In genomic region chr19:14561249-14561648, GRCh38 we compare ENCODE assay signal across 13 cellular contexts. TPM values are rescaled to one million over a fixed set of nuclear protein-coding genes. Genes with fewer than 3 reads are reported as not detected.
A peak's percentile ranks its signal among the peaks of the same experiment; 100 is the strongest.
DNase-seq lines count a peak whose midpoint lies in the region; ATAC-seq and TF ChIP-seq lines count a peak whose summit lies in the region.
"Had no signal": no experiment of that assay in that cellular context is flagged by ENCODE, and none has a peak within 500 bp of the region (broad histone marks: within the 10 kb centered on the region; RNA-seq: fewer than 3 reads in every experiment).

No MANE protein-coding gene starts in this region.

- H3K4me3 ChIP-seq in Panc1 (ENCODE audit: low read depth in 2 of 2, low read length in 2 of 2) (no peak overlapping the region), dorsolateral prefrontal cortex (peak overlapping the region in 10 of 59 donors; percentile 6 to 49 (median 27)), thoracic aorta (no peak overlapping the region)
- no peak overlapping the region for H3K4me3 ChIP-seq in effector memory CD4-positive, alpha-beta T cell (ENCODE audit: insufficient read depth, low read depth, low read length, poor library complexity, severe bottlenecking)

- ATAC-seq in Panc1 (no peak), natural killer cell (no peak), thoracic aorta (ENCODE audit: insufficient number of reproducible peaks, low FRiP score, low read depth) (no peak)

- peak overlapping the region; percentile 94 to 95 for H3K27ac Mint-ChIP-seq in natural killer cell
- H3K27ac Mint-ChIP-seq: activated T-helper 2 cell treated with anti-CD3 and anti-CD28 coated beads, Interferon-gamma antibody, Interleukin-2, Interleukin-4, amounts not matched to agents 10 μg/mL and 5 μg/mL and 100 μg/mL, durations not matched to agents 14 hours and 24 hours and 36 hours had no signal

- H3K4me3 Mint-ChIP-seq in natural killer cell: no peak overlapping the region
- H3K4me3 Mint-ChIP-seq: activated CD4-positive, alpha-beta memory T cell treated with anti-CD3 and anti-CD28 coated beads for 36 hours had no signal

- no peaks in the 10 kb centered on the region for H3K9me3 ChIP-seq in Panc1 (ENCODE audit: control insufficient read depth, insufficient read depth, low read depth, low read length)
- no peaks in the 10 kb centered on the region for H3K9me3 ChIP-seq in thoracic aorta
- no peaks in the 10 kb centered on the region for H3K9me3 ChIP-seq in effector memory CD4-positive, alpha-beta T cell (ENCODE audit: control insufficient read depth, low read length)

- peak overlapping the region; percentile 85 for H3K27ac ChIP-seq in Panc1 (ENCODE audit: low read length)
- H3K27ac ChIP-seq in dorsolateral prefrontal cortex: peak overlapping the region; percentile 65 to 97 (median 93)
- peak overlapping the region; percentile 76 to 90 for H3K27ac ChIP-seq in thoracic aorta
- no peak overlapping the region for H3K27ac ChIP-seq in effector memory CD4-positive, alpha-beta T cell (ENCODE audit: insufficient read depth, low read length, poor library complexity, severe bottlenecking)

- H3K36me3 Mint-ChIP-seq in natural killer cell: no peaks in the 10 kb centered on the region

- CTCF ChIA-PET in Panc1 (lab: Charles Lee): no interaction called here

- DNase-seq in Panc1 (ENCODE audit: low read depth, low spot score): no peak
- no peak for DNase-seq in dorsolateral prefrontal cortex
- no peak for DNase-seq in natural killer cell
- DNase-seq in thoracic aorta (ENCODE audit: low spot score): no peak
- no peak for DNase-seq in SIG-M5 treated with dmso at 0.1 percent for 504 hours (lab: John Stamatoyannopoulos, UW; ENCODE audit: unreplicated experiment)
- no peak for DNase-seq in effector memory CD4-positive, alpha-beta T cell
- no peak for DNase-seq in activated effector memory CD4-positive, alpha-beta T cell treated with Interleukin-2 at 50 U/mL for 16 hours
- DNase-seq in NAMALWA (ENCODE audit: low spot score): no peak
- DNase-seq: activated CD4-positive, alpha-beta memory T cell treated with anti-CD3 and anti-CD28 coated beads for 36 hours; NCI-H524 had no signal

- TF ChIP-seq CTCF in Panc1 (IDR thresholded peaks at IDR 0.05) (no peak), dorsolateral prefrontal cortex (IDR thresholded peaks at IDR 0.05 in 54 of 56, conservative IDR thresholded peaks at IDR 0.05 in 2 of 56; ENCODE audit: low read depth in 1 of 56, partially characterized antibody in 56 of 56) (no peak), natural killer cell (IDR thresholded peaks at IDR 0.05) (no peak), thoracic aorta (IDR thresholded peaks at IDR 0.05) (no peak)

- H3K36me3 ChIP-seq in Panc1 (ENCODE audit: control insufficient read depth, insufficient read depth, low read length): no peaks in the 10 kb centered on the region
- peaks cover 14% of the 10 kb centered on the region for H3K36me3 ChIP-seq in thoracic aorta
- H3K36me3 ChIP-seq in effector memory CD4-positive, alpha-beta T cell (ENCODE audit: control insufficient read depth, insufficient read depth, low read length): peaks cover 39% of the 10 kb centered on the region

- intact Hi-C loops in Panc1 (cut with micrococcal nuclease; ENCODE audit: unreplicated experiment): no loop called here
- intact Hi-C loops in dorsolateral prefrontal cortex (cut with DNase I): loop anchor here in 1 of 2 donors (5.0 kb wide), 1 partner anchor 44 kb away; the partner anchor contains the start of gene DNAJB1
- intact Hi-C loops in natural killer cell (cut with micrococcal nuclease): no loop called here

- POLR2A ChIA-PET in Panc1 (lab: Charles Lee): no interaction called here

- H3K4me1 ChIP-seq in Panc1 (ENCODE audit: control insufficient read depth, insufficient read depth, low read length) (peaks cover 54% of the 10 kb centered on the region), thoracic aorta (ENCODE audit: control insufficient read depth in 1 of 2, low read depth in 2 of 2) (peaks cover 18 to 42% of the 10 kb centered on the region in 2 donors)
- peaks cover 6% of the 10 kb centered on the region for H3K4me1 ChIP-seq in effector memory CD4-positive, alpha-beta T cell (ENCODE audit: control insufficient read depth, insufficient read depth, low read length, poor library complexity, severe bottlenecking)

- no peaks in the 10 kb centered on the region for H3K27me3 ChIP-seq in Panc1 (ENCODE audit: control insufficient read depth, insufficient read depth, low read length)
- H3K27me3 ChIP-seq in dorsolateral prefrontal cortex: no peaks in the 10 kb centered on the region
- no peaks in the 10 kb centered on the region for H3K27me3 ChIP-seq in thoracic aorta (replicated peaks; ENCODE audit: insufficient read depth)
- H3K27me3 ChIP-seq in effector memory CD4-positive, alpha-beta T cell (replicated peaks; ENCODE audit: control insufficient read depth, insufficient read depth, low read length, poor library complexity, severe bottlenecking): no peaks in the 10 kb centered on the region

- in situ Hi-C loops in Panc1 (cut with HindIII; ENCODE audit: low pct_unique_long_range_greater_than_20kb, low sequenced_read_pairs): no loop called here

- no peaks in the 10 kb centered on the region for H3K27me3 Mint-ChIP-seq in natural killer cell (ENCODE audit: low read depth in 2 of 2)
- H3K27me3 Mint-ChIP-seq: activated CD4-positive, alpha-beta memory T cell treated with anti-CD3 and anti-CD28 coated beads for 36 hours had no signal

- no peaks in the 10 kb centered on the region for H3K9me3 Mint-ChIP-seq in natural killer cell
- H3K9me3 Mint-ChIP-seq: activated CD4-positive, alpha-beta memory T cell treated with anti-CD3 and anti-CD28 coated beads for 36 hours; activated T-helper 2 cell treated with anti-CD3 and anti-CD28 coated beads, Interferon-gamma antibody, Interleukin-2, Interleukin-4, amounts not matched to agents 10 μg/mL and 5 μg/mL and 100 μg/mL, durations not matched to agents 14 hours and 24 hours and 36 hours had no signal

- BruUV-seq in Panc1 (replicated peaks; lab: Mats Ljungman, UMichigan): no TSS peak

- H3K4me1 Mint-ChIP-seq in natural killer cell: peaks cover 26 to 63% of the 10 kb centered on the region in 2 donors

RNA-seq across cellular contexts. Expression of gene NDUFB7, which starts 10.6 kb away (rescaled TPM):
- total RNA-seq in Panc1 (2021; ENCODE audit: unreplicated experiment) (180 TPM), dorsolateral prefrontal cortex (100 to 1,000 TPM; 107 to 236 (median 166) TPM), natural killer cell (100 to 1,000 TPM in 2 of 3 donors, 10 to 100 TPM in 1; 97.1 to 120 (median 108) TPM), thoracic aorta (100 to 1,000 TPM; 179 to 251 TPM)
- 341 TPM for polyA plus RNA-seq in Panc1 (2012; ENCODE audit: insufficient read length)

RNA-seq across cellular contexts. Expression of gene CLEC17A, which starts 21.6 kb away (rescaled TPM):
- not detected for total RNA-seq in Panc1 (2021; ENCODE audit: unreplicated experiment)
- not detected for polyA plus RNA-seq in Panc1 (2012; ENCODE audit: insufficient read length)
- total RNA-seq in dorsolateral prefrontal cortex: 1 to 10 TPM in 29 of 120 experiments, under 1 TPM in 70, not detected in 21; 0.20 to 3.3 (median 0.75) TPM
- 1 to 10 TPM in 1 of 3 donors, under 1 TPM in 2; 0.18 to 1.5 (median 0.45) TPM for total RNA-seq in natural killer cell
- total RNA-seq in thoracic aorta: not detected
- total RNA-seq: bronchial epithelial cell, epithelial cell of proximal tubule had no signal

RNA-seq across cellular contexts. Expression of gene TECR, which starts 31.9 kb away (rescaled TPM):
- total RNA-seq in Panc1 (2021; ENCODE audit: unreplicated experiment): 233 TPM
- polyA plus RNA-seq in Panc1 (2012; ENCODE audit: insufficient read length): 250 TPM
- total RNA-seq in dorsolateral prefrontal cortex: 100 to 1,000 TPM; 169 to 287 (median 205) TPM
- total RNA-seq in natural killer cell: 100 to 1,000 TPM; 123 to 158 (median 131) TPM
- 10 to 100 TPM; 35.6 to 37.6 TPM for total RNA-seq in thoracic aorta

RNA-seq across cellular contexts. Expression of gene DNAJB1, which starts 43.1 kb away (rescaled TPM):
- total RNA-seq in Panc1 (2021; ENCODE audit: unreplicated experiment) (149 TPM), dorsolateral prefrontal cortex (1,000 to 10,000 TPM in 2 of 120 experiments, 100 to 1,000 TPM in 67, 10 to 100 TPM in 51; 67.5 to 1,486 (median 107) TPM), natural killer cell (100 to 1,000 TPM; 148 to 238 (median 192) TPM), thoracic aorta (10 to 100 TPM; 50.1 to 50.6 TPM)
- polyA plus RNA-seq in Panc1 (2012; ENCODE audit: insufficient read length): 101 TPM
